ENCODE assay signal across 19 cellular contexts in genomic region chr12:124371970-124372555, GRCh38.
DNase-seq lines count a peak whose midpoint lies in the region; ATAC-seq, FAIRE-seq and TF ChIP-seq lines count a peak whose summit lies in the region.
"Had no signal": no experiment of that assay in that cellular context is flagged by ENCODE, and none has a peak within 500 bp of the region (broad histone marks: within the 10 kb centered on the region; RNA-seq: fewer than 3 reads in every experiment).

No MANE protein-coding gene starts in this region.

- peak overlapping the region; percentile 70 for H3K9ac ChIP-seq in neuronal stem cell (ENCODE audit: low read depth, low read length, poor library complexity)
- H3K9ac ChIP-seq: KMS-11 had no signal

- no peaks in the 10 kb centered on the region for H3K27me3 Mint-ChIP-seq in chondrocyte (ENCODE audit: low read depth)
- H3K27me3 Mint-ChIP-seq: T-helper 17 cell had no signal

- H3K36me3 Mint-ChIP-seq in chondrocyte (ENCODE audit: low read depth) = peaks cover 20% of the 10 kb centered on the region

- no peaks in the 10 kb centered on the region for H3K9me3 Mint-ChIP-seq in chondrocyte (ENCODE audit: low read depth)

- FAIRE-seq in GM19239 (lab: Jason Lieb, UNC) = no peak

- H3K4me2 ChIP-seq in neuronal stem cell (ENCODE audit: insufficient read depth, low read length, poor library complexity, severe bottlenecking) = no peak overlapping the region
- H3K4me2 ChIP-seq: KMS-11 had no signal

- peaks cover 42% of the 10 kb centered on the region for H3K4me1 Mint-ChIP-seq in chondrocyte (ENCODE audit: low read depth)

- H3K4me1 ChIP-seq in right atrium auricular region = peaks cover 0 to 51% of the 10 kb centered on the region in 2 donors
- H3K4me1 ChIP-seq in neuronal stem cell (ENCODE audit: control insufficient read depth in 2 of 2, insufficient read depth in 1 of 2, low read depth in 1 of 2, low read length in 2 of 2) = peaks cover 0 to 4% of the 10 kb centered on the region in 2 donors
- H3K4me1 ChIP-seq in tibial nerve = peaks cover 0 to 83% (median 42%) of the 10 kb centered on the region in 4 donors

- H2BK12ac ChIP-seq in neuronal stem cell (ENCODE audit: low read length) = no peak overlapping the region

- no peak for TF ChIP-seq POLR2A in tibial nerve (IDR thresholded peaks at IDR 0.05)

- H3K27me3 ChIP-seq in right atrium auricular region (no peaks in the 10 kb centered on the region), brain microvascular endothelial cell (replicated peaks) (no peaks in the 10 kb centered on the region), neuronal stem cell (ENCODE audit: control insufficient read depth in 3 of 3, insufficient read depth in 3 of 3, low read depth in 1 of 3, low read length in 3 of 3) (no peaks in the 10 kb centered on the region), tibial nerve (no peaks in the 10 kb centered on the region)
- H3K27me3 ChIP-seq: SJCRH30 had no signal

- intact Hi-C loops in Right ventricle myocardium inferior (cut with DNase I) = no loop called here

- peak overlapping the region; percentile 72 for H4K91ac ChIP-seq in neuronal stem cell (ENCODE audit: low read depth, low read length, poor library complexity)

- no peak overlapping the region for H2BK120ac ChIP-seq in neuronal stem cell (ENCODE audit: low read depth, low read length)

- H3K4me3 Mint-ChIP-seq in chondrocyte (ENCODE audit: unreplicated experiment) = no peak overlapping the region
- H3K4me3 Mint-ChIP-seq: T-helper 17 cell had no signal

- no peak overlapping the region for H2AFZ ChIP-seq in neuronal stem cell (ENCODE audit: low read length)

- no peak overlapping the region for H2AK5ac ChIP-seq in neuronal stem cell (ENCODE audit: low read depth, low read length)

- no peak overlapping the region for H3K27ac Mint-ChIP-seq in chondrocyte (ENCODE audit: unreplicated experiment)
- H3K27ac Mint-ChIP-seq: T-helper 17 cell had no signal

- peaks cover 67% of the 10 kb centered on the region for H3K36me3 ChIP-seq in right atrium auricular region
- peaks cover 84% of the 10 kb centered on the region for H3K36me3 ChIP-seq in brain microvascular endothelial cell (replicated peaks)
- peaks cover 18 to 25% of the 10 kb centered on the region in 2 donors for H3K36me3 ChIP-seq in neuronal stem cell (replicated peaks in 1 of 2; ENCODE audit: control insufficient read depth in 2 of 2, insufficient read depth in 2 of 2, low read length in 2 of 2)
- peaks cover 0 to 64% (median 27%) of the 10 kb centered on the region in 3 donors for H3K36me3 ChIP-seq in tibial nerve

- no peak for DNase-seq in right atrium auricular region (ENCODE audit: low spot score)
- no peak for DNase-seq in Right ventricle myocardium inferior (ENCODE audit: missing footprints)
- DNase-seq in brain microvascular endothelial cell = no peak
- no peak for DNase-seq in neuronal stem cell (ENCODE audit: low spot score)
- no peak for DNase-seq in tibial nerve (ENCODE audit: low spot score in 2 of 2)
- no peak for DNase-seq in chondrocyte (ENCODE audit: low spot score)
- no peak for DNase-seq in GM19239 (ENCODE audit: insufficient read length, low spot score)
- no peak for DNase-seq in iPS-NIHi7 (ENCODE audit: extremely low spot score)
- DNase-seq: activated CD4-positive, alpha-beta T cell treated with anti-CD3 and anti-CD28 coated beads, Interleukin-2, amount 50 U/mL, for 4 hours; mucosa of descending colon; NCI-H187 treated with DMSO at 0.1 percent for 48 hours; PC-3; SJCRH30; stimulated activated CD4-positive, alpha-beta T cell treated with anti-CD3 and anti-CD28 coated beads, Interleukin-4, amount 100 ng/mL, for 4 hours; T-helper 17 cell had no signal

- TF ChIP-seq CTCF in right atrium auricular region (IDR thresholded peaks at IDR 0.05) (no peak), brain microvascular endothelial cell (IDR thresholded peaks at IDR 0.05; ENCODE audit: low read depth, low read length, missing control alignments) (peak; percentile 13), tibial nerve (IDR thresholded peaks at IDR 0.05) (no peak), chondrocyte (IDR thresholded peaks at IDR 0.05) (no peak)

- H3K23ac ChIP-seq in neuronal stem cell (ENCODE audit: low read depth, low read length, poor library complexity) = peak overlapping the region; percentile 43

- H3K4me3 ChIP-seq in right atrium auricular region (no peak overlapping the region), brain microvascular endothelial cell (ENCODE audit: low read depth, low read length) (no peak overlapping the region), neuronal stem cell (ENCODE audit: low read length in 2 of 2) (no peak overlapping the region), tibial nerve (no peak overlapping the region)
- H3K4me3 ChIP-seq: mucosa of descending colon, SJCRH30, thoracic aorta had no signal

- H2BK15ac ChIP-seq in neuronal stem cell (ENCODE audit: low read length) = no peak overlapping the region

- peak overlapping the region; percentile 21 for H3K14ac ChIP-seq in neuronal stem cell (ENCODE audit: low read length)

- no CpG with 5 or more reads among the region's 37 CpGs for WGBS in neuronal stem cell (ENCODE audit: extremely low coverage in 2 of 2, insufficient read length in 2 of 2, insufficient replicate concordance in 1 of 2), 2 donors
- 71 to 74% methylated on average over 27 to 32 of the region's 37 CpGs for WGBS in tibial nerve, 2 donors

- H3K18ac ChIP-seq in neuronal stem cell (ENCODE audit: low read length) = no peak overlapping the region

- peaks cover 8% of the 10 kb centered on the region for H3K79me1 ChIP-seq in neuronal stem cell (ENCODE audit: low read depth, low read length)

- TF ChIP-seq EP300 in tibial nerve (IDR thresholded peaks at IDR 0.05) = no peak

- no peak overlapping the region for H4K8ac ChIP-seq in neuronal stem cell (ENCODE audit: low read depth, low read length)

- H3K9me3 ChIP-seq in right atrium auricular region (no peaks in the 10 kb centered on the region), neuronal stem cell (replicated peaks in 1 of 2; ENCODE audit: control insufficient read depth in 2 of 2, insufficient read depth in 1 of 2, low read depth in 1 of 2, low read length in 2 of 2) (no peaks in the 10 kb centered on the region), tibial nerve (no peaks in the 10 kb centered on the region)
- H3K9me3 ChIP-seq: mucosa of descending colon, SJCRH30, thoracic aorta had no signal

- in situ Hi-C loops in brain microvascular endothelial cell (cut with HindIII; ENCODE audit: low pct_ligation_motif_present, low sequenced_read_pairs) = no loop called here

- H2BK5ac ChIP-seq in neuronal stem cell (ENCODE audit: low read length) = peak overlapping the region; percentile 24

- no peak overlapping the region for H3K4ac ChIP-seq in neuronal stem cell (ENCODE audit: low read length)

- no peak for ATAC-seq in Right ventricle myocardium inferior
- ATAC-seq: esophagus mucosa, mucosa of descending colon, PC-3, T-helper 17 cell had no signal

- H3K27ac ChIP-seq in right atrium auricular region = peak overlapping the region; percentile 92 to 93
- H3K27ac ChIP-seq in brain microvascular endothelial cell = no peak overlapping the region
- H3K27ac ChIP-seq in neuronal stem cell (replicated peaks; ENCODE audit: low read length) = no peak overlapping the region
- peak overlapping the region; percentile 80 to 97 (median 88) for H3K27ac ChIP-seq in tibial nerve
- H3K27ac ChIP-seq: C4-2B, KMS-11, SJCRH30, thoracic aorta had no signal

Comparison
In these comparisons a context has a peak if more than half of its experiments do, and no peak if none do; other contexts are left out.
1. H3K27ac ChIP-seq: peak in right atrium auricular region (2 of 2) and tibial nerve (4 of 4); none in brain microvascular endothelial cell (single experiment) and neuronal stem cell (single experiment).